Comparison of ENCODE assay signal across 8 cellular contexts in the genomic region with DNA sequence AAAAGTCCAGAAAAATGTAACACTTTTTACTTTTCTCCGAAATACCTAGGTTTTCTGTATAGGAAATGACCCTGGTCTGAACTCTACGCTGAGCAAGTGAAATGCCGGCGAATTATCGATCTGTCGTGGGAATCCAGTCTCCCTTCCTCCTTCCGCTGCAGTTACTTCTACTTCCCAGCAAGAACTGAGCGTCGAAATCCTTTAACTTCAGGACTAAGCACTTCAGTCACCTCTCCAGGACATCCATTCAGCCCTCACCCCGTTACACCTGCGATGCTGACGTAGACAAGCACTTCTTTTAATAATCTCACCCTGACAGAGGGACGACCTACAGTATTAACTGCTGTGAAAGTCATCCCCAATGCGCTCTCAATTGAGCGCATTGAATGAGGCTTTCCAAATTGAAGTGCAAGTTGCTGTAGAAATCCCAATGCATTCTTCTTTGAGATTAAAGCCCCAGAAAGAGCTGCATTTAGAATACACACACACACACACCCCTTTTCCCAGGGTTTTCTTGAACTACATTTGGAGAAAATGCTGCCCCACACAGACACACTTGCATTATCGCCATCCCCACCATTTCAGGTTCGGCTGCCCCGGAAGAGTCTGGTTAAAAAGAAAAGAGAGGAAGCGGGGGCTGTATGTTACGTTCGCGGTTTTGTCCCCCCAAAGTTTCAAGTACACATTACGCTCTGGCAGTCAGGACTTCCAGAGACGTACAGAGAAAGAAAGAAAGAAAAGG. TPM values are rescaled to one million over a fixed set of nuclear protein-coding genes. Genes with fewer than 3 reads are reported as not detected.
DNase-seq lines count a peak whose midpoint lies in the region; ATAC-seq and TF ChIP-seq lines count a peak whose summit lies in the region.

No MANE protein-coding gene starts in this region.

- CTCF ChIA-PET in activated B cell treated with CpG ODN at 0.5 μM for 24 hours (lab: Charles Lee) = no interaction called here

- ATAC-seq in HG02763 (IDR thresholded peaks at IDR 0.05; ENCODE audit: unreplicated experiment) = peak; percentile 13
- ATAC-seq in activated B cell treated with CpG ODN at 0.5 μM for 24 hours (ENCODE audit: low read depth) = peak; percentile 7
- peak; percentile 1 for ATAC-seq in natural killer cell treated with Interleukin-12 subunit alpha and Interleukin-12 subunit beta and Interleukin-15 and Interleukin-18, amount 100 ng/mL, for 72 hours

- POLR2A ChIA-PET in activated B cell treated with CpG ODN at 0.5 μM for 24 hours (lab: Charles Lee) = interaction anchor here (0.5 to 1.7 kb wide), 6 partner anchors 9 to 120 kb away, joined by 3 to 15 read pairs (median 3); a partner anchor contains a TSS

- H3K9me3 Mint-ChIP-seq in activated B cell treated with CpG ODN at 0.5 μM for 24 hours = no peaks in the 10 kb centered on the region
- H3K9me3 Mint-ChIP-seq in natural killer cell treated with Interleukin-12 subunit alpha and Interleukin-12 subunit beta and Interleukin-15 and Interleukin-18, amount 100 ng/mL, for 72 hours = no peaks in the 10 kb centered on the region

- DNase-seq in stimulated activated naive CD4-positive, alpha-beta T cell (lab: John Stamatoyannopoulos, UW) = peak in 4 of 6 experiments; percentile 6 to 66 (median 40)
- DNase-seq in stimulated activated naive CD4-positive, alpha-beta T cell treated with Interleukin-2 at 50 U/mL for 16 hours (lab: John Stamatoyannopoulos, UW) = no peak
- DNase-seq in NCI-H146 (lab: John Stamatoyannopoulos, UW) (peak; percentile 35), activated B cell treated with CpG ODN at 0.5 μM for 24 hours (no peak), epithelial cell of proximal tubule (ENCODE audit: low read depth) (no peak)
- no peak for DNase-seq in natural killer cell treated with Interleukin-12 subunit alpha and Interleukin-12 subunit beta and Interleukin-15 and Interleukin-18, amount 100 ng/mL, for 72 hours (ENCODE audit: low spot score)
- no peak for DNase-seq in effector CD8-positive, alpha-beta T cell (lab: John Stamatoyannopoulos, UW)

- H3K36me3 Mint-ChIP-seq in activated B cell treated with CpG ODN at 0.5 μM for 24 hours (ENCODE audit: low read depth) = peaks cover 12% of the 10 kb centered on the region
- peaks cover 11% of the 10 kb centered on the region for H3K36me3 Mint-ChIP-seq in natural killer cell treated with Interleukin-12 subunit alpha and Interleukin-12 subunit beta and Interleukin-15 and Interleukin-18, amount 100 ng/mL, for 72 hours

- intact Hi-C loops in activated B cell treated with CpG ODN at 0.5 μM for 24 hours (cut with micrococcal nuclease) = loop anchor here (1.0 to 10.0 kb wide), 5 partner anchors 9 to 1719 kb away; a partner anchor contains a TSS

- H3K27me3 Mint-ChIP-seq in activated B cell treated with CpG ODN at 0.5 μM for 24 hours = no peaks in the 10 kb centered on the region
- no peaks in the 10 kb centered on the region for H3K27me3 Mint-ChIP-seq in natural killer cell treated with Interleukin-12 subunit alpha and Interleukin-12 subunit beta and Interleukin-15 and Interleukin-18, amount 100 ng/mL, for 72 hours

- peak overlapping the region; percentile 93 for H3K4me3 Mint-ChIP-seq in activated B cell treated with CpG ODN at 0.5 μM for 24 hours
- peak overlapping the region; percentile 90 for H3K4me3 Mint-ChIP-seq in natural killer cell treated with Interleukin-12 subunit alpha and Interleukin-12 subunit beta and Interleukin-15 and Interleukin-18, amount 100 ng/mL, for 72 hours

- H3K27ac Mint-ChIP-seq in activated B cell treated with CpG ODN at 0.5 μM for 24 hours = peak overlapping the region; percentile 97
- H3K27ac Mint-ChIP-seq in natural killer cell treated with Interleukin-12 subunit alpha and Interleukin-12 subunit beta and Interleukin-15 and Interleukin-18, amount 100 ng/mL, for 72 hours = peak overlapping the region; percentile 84 to 96

- H3K4me1 Mint-ChIP-seq in activated B cell treated with CpG ODN at 0.5 μM for 24 hours = peaks cover 66% of the 10 kb centered on the region
- peaks cover 43 to 51% of the 10 kb centered on the region in 2 donors for H3K4me1 Mint-ChIP-seq in natural killer cell treated with Interleukin-12 subunit alpha and Interleukin-12 subunit beta and Interleukin-15 and Interleukin-18, amount 100 ng/mL, for 72 hours (ENCODE audit: low read depth in 2 of 2)

- peak overlapping the region; percentile 72 for H3K4me3 ChIP-seq in epithelial cell of proximal tubule (ENCODE audit: low read depth, low read length)

- TF ChIP-seq CTCF in activated B cell treated with CpG ODN at 0.5 μM for 24 hours (IDR thresholded peaks at IDR 0.05) (no peak), epithelial cell of proximal tubule (conservative IDR thresholded peaks at IDR 0.05; ENCODE audit: low read depth, low read length) (peak; percentile 3)

RNA-seq across cellular contexts. Expression of a gene that starts 1.2 kb away (rescaled TPM):
- total RNA-seq in activated B cell treated with CpG ODN at 0.5 μM for 24 hours (117 and 125 TPM in 2 replicates), epithelial cell of proximal tubule (68.4 and 81.2 TPM in 2 replicates)
- total RNA-seq in natural killer cell treated with Interleukin-12 subunit alpha and Interleukin-12 subunit beta and Interleukin-15 and Interleukin-18, amount 100 ng/mL, for 72 hours = 100 to 1,000 TPM; 126 to 145 TPM

Comparison
In these comparisons a context has a peak if more than half of its experiments do, and no peak if none do; other contexts are left out.
1. DNase-seq: peak in stimulated activated naive CD4-positive, alpha-beta T cell (4 of 6) and NCI-H146 (single experiment); none in stimulated activated naive CD4-positive, alpha-beta T cell treated with Interleukin-2 at 50 U/mL for 16 hours (single experiment), activated B cell treated with CpG ODN at 0.5 μM for 24 hours (single experiment), epithelial cell of proximal tubule (single experiment), natural killer cell treated with Interleukin-12 subunit alpha and Interleukin-12 subunit beta and Interleukin-15 and Interleukin-18, amount 100 ng/mL, for 72 hours (single experiment) and effector CD8-positive, alpha-beta T cell (single experiment).
2. Peak in every context shown above with its lines, with median percentiles within 50 percentile points of each other: ATAC-seq.